9 cellular contexts compared by ENCODE assay signal in genomic region chr4:142840516-142841123, GRCh38. TPM values are rescaled to one million over a fixed set of nuclear protein-coding genes. Genes with fewer than 3 reads are reported as not detected.
DNase-seq lines count a peak whose midpoint lies in the region; ATAC-seq and TF ChIP-seq lines count a peak whose summit lies in the region.
"Had no signal": no experiment of that assay in that cellular context is flagged by ENCODE, and none has a peak within 500 bp of the region (broad histone marks: within the 10 kb centered on the region; RNA-seq: fewer than 3 reads in every experiment).

No MANE protein-coding gene starts in this region.

- H3K9me3 Mint-ChIP-seq in MCF 10A (ENCODE audit: unreplicated experiment) = no peaks in the 10 kb centered on the region

- ATAC-seq in GM18502 (IDR thresholded peaks at IDR 0.05; ENCODE audit: poor library complexity, unreplicated experiment) = no peak
- no peak for ATAC-seq in GM21515 (IDR thresholded peaks at IDR 0.05; ENCODE audit: unreplicated experiment)

- peaks cover 6% of the 10 kb centered on the region for H3K4me1 Mint-ChIP-seq in MCF 10A (ENCODE audit: insufficient read depth, unreplicated experiment)

- H3K27ac Mint-ChIP-seq in MCF 10A (ENCODE audit: low read depth, unreplicated experiment) = no peak overlapping the region

- no peak overlapping the region for H3K4me3 Mint-ChIP-seq in MCF 10A (ENCODE audit: unreplicated experiment)

- H3K4me3 ChIP-seq in NB4 (ENCODE audit: low read depth, low read length) = no peak overlapping the region
- no peak overlapping the region for H3K4me3 ChIP-seq in mesendoderm (ENCODE audit: low read length)
- no peak overlapping the region for H3K4me3 ChIP-seq in suprapubic skin
- no peak overlapping the region for H3K4me3 ChIP-seq in lower leg skin (ENCODE audit: low read depth, poor library complexity, severe bottlenecking)
- H3K4me3 ChIP-seq: SJSA1 had no signal

- H3K4me1 ChIP-seq in mesendoderm (ENCODE audit: control insufficient read depth, low read depth, low read length) = no peaks in the 10 kb centered on the region
- H3K4me1 ChIP-seq in suprapubic skin = peaks cover 7% of the 10 kb centered on the region

- H3K18ac ChIP-seq in mesendoderm (ENCODE audit: low read length) = no peak overlapping the region

- H3K4me2 ChIP-seq in mesendoderm (ENCODE audit: low read length) = no peak overlapping the region

- no CpG with 5 or more reads among the region's 1 CpG for WGBS in mesendoderm (ENCODE audit: extremely low coverage, insufficient coverage, low lambda C conversion rate)
- WGBS in suprapubic skin = 91% methylated on average over 1 of the region's 1 CpG
- WGBS in lower leg skin, 2 donors = 91 to 94% methylated on average over 1 of the region's 1 CpG

- H3K23ac ChIP-seq in mesendoderm (ENCODE audit: low read length) = no peak overlapping the region

- H3K56ac ChIP-seq in mesendoderm (ENCODE audit: low read length) = no peak overlapping the region

- intact Hi-C loops in MCF 10A (cut with micrococcal nuclease) (loop anchor here (1.0 to 10.0 kb wide), 7 partner anchors 118 to 1496 kb away; no protein-coding TSS in a partner anchor), lower leg skin (cut with DNase I; ENCODE audit: low total_unique reads) (loop anchor here (10.0 kb wide), 1 partner anchor 486 kb away; no protein-coding TSS in a partner anchor)

- no peak for TF ChIP-seq POLR2A in NB4 (IDR thresholded peaks at IDR 0.05; ENCODE audit: extremely low read depth, insufficient read length)
- no peak for TF ChIP-seq POLR2A in suprapubic skin (IDR thresholded peaks at IDR 0.05)
- no peak for TF ChIP-seq POLR2A in lower leg skin (IDR thresholded peaks at IDR 0.05)

- H2AK5ac ChIP-seq in mesendoderm (ENCODE audit: low read length) = no peak overlapping the region

- DNase-seq in GM10266 (ENCODE audit: extremely low spot score) = no peak
- DNase-seq in NB4 (ENCODE audit: low read depth) = peak; percentile 12
- peak; percentile 51 for DNase-seq in MCF 10A (ENCODE audit: unreplicated experiment)
- DNase-seq in mesendoderm = peak; percentile 32
- no peak for DNase-seq in suprapubic skin (ENCODE audit: low spot score in 2 of 2)
- DNase-seq in lower leg skin (ENCODE audit: low spot score in 2 of 2) = no peak

- H4K5ac ChIP-seq in mesendoderm (ENCODE audit: low read length) = no peak overlapping the region

- no peak overlapping the region for H2BK5ac ChIP-seq in mesendoderm (ENCODE audit: low read length)

- H3K9ac ChIP-seq in mesendoderm (ENCODE audit: low read length) = no peak overlapping the region

- H3K79me1 ChIP-seq in mesendoderm (ENCODE audit: low read length) = no peaks in the 10 kb centered on the region

- no peaks in the 10 kb centered on the region for H3K9me3 ChIP-seq in suprapubic skin
- H3K9me3 ChIP-seq: SJSA1 had no signal

- TF ChIP-seq CTCF in GM10266 (IDR thresholded peaks at IDR 0.05; ENCODE audit: control insufficient read depth, insufficient read depth, low read depth, missing control alignments) (peak; percentile 58), NB4 (IDR thresholded peaks at IDR 0.05; ENCODE audit: low read depth, low read length) (peak; percentile 31), MCF 10A (IDR thresholded peaks at IDR 0.05; ENCODE audit: unreplicated experiment) (peak; percentile 44), suprapubic skin (IDR thresholded peaks at IDR 0.05) (peak in 1 of 2 donors; percentile 53), lower leg skin (IDR thresholded peaks at IDR 0.05) (no peak)

- H3K36me3 ChIP-seq in mesendoderm (ENCODE audit: control insufficient read depth, insufficient read depth, low read length) (no peaks in the 10 kb centered on the region), suprapubic skin (no peaks in the 10 kb centered on the region)
- H3K36me3 ChIP-seq: SJSA1 had no signal

- no peak overlapping the region for H2BK120ac ChIP-seq in mesendoderm (ENCODE audit: low read depth, low read length)

- H3K27me3 ChIP-seq in mesendoderm (ENCODE audit: insufficient read depth, low read length, poor library complexity) (peaks cover 7% of the 10 kb centered on the region), suprapubic skin (peaks cover 7% of the 10 kb centered on the region)

- CTCF ChIA-PET in MCF 10A (lab: Yijun Ruan, JAX) = interaction anchor here (0.7 to 1.4 kb wide), 5 partner anchors 484 to 716 kb away, joined by 3 to 8 read pairs (median 3); no protein-coding TSS in a partner anchor

- no peak overlapping the region for H3K4ac ChIP-seq in mesendoderm (ENCODE audit: low read depth, low read length)

- H2BK15ac ChIP-seq in mesendoderm (replicated peaks; ENCODE audit: low read depth) = no peak overlapping the region

- POLR2A ChIA-PET in MCF 10A (lab: Yijun Ruan, JAX) = no interaction called here

- H3K36me3 Mint-ChIP-seq in MCF 10A (ENCODE audit: insufficient read depth, unreplicated experiment) = no peaks in the 10 kb centered on the region

- no peaks in the 10 kb centered on the region for H3K79me2 ChIP-seq in mesendoderm (ENCODE audit: control insufficient read depth, insufficient read depth, low read length)

- BruUV-seq in MCF 10A (replicated peaks; lab: Mats Ljungman, UMichigan) = no TSS peak

- no peak overlapping the region for H4K8ac ChIP-seq in mesendoderm (ENCODE audit: low read depth, low read length)

- H3K27me3 Mint-ChIP-seq in MCF 10A (ENCODE audit: insufficient read depth, unreplicated experiment) = no peaks in the 10 kb centered on the region

- H3K27ac ChIP-seq in mesendoderm (ENCODE audit: low read depth, low read length) = no peak overlapping the region
- H3K27ac ChIP-seq in suprapubic skin = no peak overlapping the region
- H3K27ac ChIP-seq: SJSA1 had no signal

- no peak for TF ChIP-seq EP300 in suprapubic skin (IDR thresholded peaks at IDR 0.05)

RNA-seq across cellular contexts. Expression of gene INPP4B, which starts 5.5 kb away (rescaled TPM):
- total RNA-seq in MCF 10A (2022) = 11.5 and 17.6 TPM in 2 replicates
- polyA plus RNA-seq in mesendoderm (2013, experiment 1 of 2) = 0.21 TPM
- 0.20 TPM for polyA plus RNA-seq in mesendoderm (2013, experiment 2 of 2)
- total RNA-seq in suprapubic skin = 10 to 100 TPM; 12.4 to 27.4 (median 17.4) TPM
- total RNA-seq in lower leg skin = 10 to 100 TPM in 3 of 4 donors, 1 to 10 TPM in 1; 7.6 to 18.5 (median 17.6) TPM

Comparison
In these comparisons a context has a peak if more than half of its experiments do, and no peak if none do; other contexts are left out.
1. DNase-seq: peak in NB4 (single experiment), MCF 10A (single experiment) and mesendoderm (single experiment); none in GM10266 (single experiment), suprapubic skin (0 of 2) and lower leg skin (0 of 2).
2. CTCF ChIP-seq: peak in GM10266 (single experiment), NB4 (single experiment) and MCF 10A (single experiment); none in lower leg skin (0 of 3).